In genomic region chr10:28545967-28546644, GRCh38 we compare ENCODE assay signal across 1 cellular context.
TF ChIP-seq lines count a peak whose summit lies in the region.

No MANE protein-coding gene starts in this region.

TF ChIP-seq in SK-N-SH, 30 proteins besides CTCF, POLR2A, EP300 and RAD21 (continued from another document):
- TF ChIP-seq ZBTB33 (IDR thresholded peaks at IDR 0.05; ENCODE audit: borderline replicate concordance, low read depth) (no peak), CHD2 (IDR thresholded peaks at IDR 0.05; ENCODE audit: low read length, partially characterized antibody) (no peak), GABPA (IDR thresholded peaks at IDR 0.05; ENCODE audit: low read depth) (no peak), IRF3 (IDR thresholded peaks at IDR 0.05; ENCODE audit: low read depth, low read length) (no peak), GATA2 (CRISPR knock-in tag; IDR thresholded peaks at IDR 0.05) (no peak), FOXM1 (IDR thresholded peaks at IDR 0.05; ENCODE audit: low read depth) (no peak)
